ENCODE assay signal across 22 cellular contexts in the genomic region with DNA sequence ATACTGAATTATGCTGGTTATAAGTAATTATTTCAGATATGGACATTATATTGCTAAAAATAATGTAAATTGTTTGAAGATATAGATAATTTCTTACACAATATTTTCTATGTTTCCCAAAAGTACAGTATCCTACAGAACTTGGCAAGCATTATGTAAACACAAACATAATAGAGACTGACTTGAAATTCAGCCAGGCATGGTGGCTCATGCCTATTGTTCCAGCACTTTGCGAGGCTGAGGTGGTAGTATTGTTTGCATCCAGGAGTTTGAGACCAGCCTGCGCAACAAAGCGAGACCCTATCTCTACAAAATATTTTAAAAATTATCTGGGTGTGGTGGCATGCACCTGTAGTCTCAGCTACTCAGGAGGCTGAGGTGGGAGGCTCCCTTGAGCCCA.
"Had no signal": no experiment of that assay in that cellular context is flagged by ENCODE, and none has a peak within 500 bp of the region (broad histone marks: within the 10 kb centered on the region; RNA-seq: fewer than 3 reads in every experiment).

No MANE protein-coding gene starts in this region.

- DNase-seq: dorsolateral prefrontal cortex; effector CD8-positive, alpha-beta T cell; foreskin fibroblast; glutamatergic neuron; islet precursor cell; left lung; mesenchymal stem cell; midbrain; nucleus accumbens; ovary; right cardiac atrium; stimulated activated CD4-positive, alpha-beta T cell treated with anti-CD3 and anti-CD28 coated beads, Interleukin-4, amount 100 ng/mL, for 1 hour; stimulated activated CD8-positive, alpha-beta memory T cell treated with anti-CD3 and anti-CD28 coated beads, Interleukin-4, amount 100 ng/mL, for 48 hours; stimulated activated naive CD8-positive, alpha-beta T cell treated with anti-CD3 and anti-CD28 coated beads, Interleukin-15, Interleukin-2, amounts not matched to agents 100 U/mL and 50 U/mL, for 24 hours; thyroid gland had no signal

- FAIRE-seq: urothelium cell line had no signal

- H3K4me3 ChIP-seq: coronary artery, dorsolateral prefrontal cortex, esophagus muscularis mucosa, gastroesophageal sphincter, left lung, lung, neural progenitor cell, ovary, suprapubic skin, thyroid gland had no signal
